In genomic region chr1:234213576-234214128, GRCh38 we compare ENCODE assay signal across 8 cellular contexts.
A peak's percentile ranks its signal among the peaks of the same experiment; 100 is the strongest.
DNase-seq lines count a peak whose midpoint lies in the region; ATAC-seq and TF ChIP-seq lines count a peak whose summit lies in the region.

No MANE protein-coding gene starts in this region.

- no peaks in the 10 kb centered on the region for H3K36me3 ChIP-seq in HAP-1 (replicated peaks)
- H3K36me3 ChIP-seq in Peyer's patch = no peaks in the 10 kb centered on the region
- H3K36me3 ChIP-seq in gastroesophageal sphincter = no peaks in the 10 kb centered on the region
- H3K36me3 ChIP-seq in skeletal muscle tissue (ENCODE audit: control insufficient read depth in 3 of 3, insufficient read depth in 3 of 3, low read length in 3 of 3) = no peaks in the 10 kb centered on the region
- H3K36me3 ChIP-seq in OCI-LY7 (ENCODE audit: insufficient read depth, low read length) = no peaks in the 10 kb centered on the region

- H3K4me1 ChIP-seq in HAP-1 (no peaks in the 10 kb centered on the region), Peyer's patch (peaks cover 0 to 12% (median 3%) of the 10 kb centered on the region in 4 donors), gastroesophageal sphincter (peaks cover 0 to 17% (median 0%) of the 10 kb centered on the region in 3 donors), skeletal muscle tissue (ENCODE audit: control insufficient read depth in 3 of 3, insufficient read depth in 3 of 3, low read length in 3 of 3) (peaks cover 3 to 13% (median 6%) of the 10 kb centered on the region in 3 donors), OCI-LY7 (ENCODE audit: insufficient read depth, low read length, poor library complexity, severe bottlenecking) (no peaks in the 10 kb centered on the region)

- H3K9me2 ChIP-seq in OCI-LY7 (ENCODE audit: insufficient read depth, low read length) = no peaks in the 10 kb centered on the region

- peak; percentile 10 for ATAC-seq in gastroesophageal sphincter

- H3K79me2 ChIP-seq in OCI-LY7 (ENCODE audit: insufficient read depth, low read depth, low read length) = no peaks in the 10 kb centered on the region

- no peak for TF ChIP-seq POLR2A in Peyer's patch (IDR thresholded peaks at IDR 0.05)
- no peak for TF ChIP-seq POLR2A in gastroesophageal sphincter (IDR thresholded peaks at IDR 0.05)

- no peak overlapping the region for H3K27ac ChIP-seq in Peyer's patch
- no peak overlapping the region for H3K27ac ChIP-seq in gastroesophageal sphincter
- H3K27ac ChIP-seq in skeletal muscle tissue (ENCODE audit: low read depth, low read length) = no peak overlapping the region
- H3K27ac ChIP-seq in OCI-LY7 (ENCODE audit: low read depth, low read length, poor library complexity, severe bottlenecking) = no peak overlapping the region

- DNase-seq in HAP-1 (ENCODE audit: low spot score in 2 of 2) (no peak), Peyer's patch (no peak), GM19238 (ENCODE audit: insufficient read length, low spot score) (no peak), OCI-LY7 (ENCODE audit: low spot score) (no peak), NCI-H2171 (lab: John Stamatoyannopoulos, UW) (no peak), HCEC 1CT (no peak)

- POLR2A ChIA-PET in OCI-LY7 (lab: Charles Lee) = no interaction called here

- no TSS peak for BruUV-seq in OCI-LY7 (replicated peaks; lab: Mats Ljungman, UMichigan)

- TF ChIP-seq CTCF in Peyer's patch (IDR thresholded peaks at IDR 0.05) (no peak), gastroesophageal sphincter (IDR thresholded peaks at IDR 0.05) (no peak), OCI-LY7 (conservative IDR thresholded peaks at IDR 0.05; ENCODE audit: low read length) (no peak)

- in situ Hi-C loops in HAP-1 (cut with MboI; ENCODE audit: low sequenced_read_pairs) = no loop called here

- no peak overlapping the region for H3K4me2 ChIP-seq in OCI-LY7 (ENCODE audit: low read length)

- WGBS in gastroesophageal sphincter (ENCODE audit: low coverage in 1 of 2), 2 donors = 30 to 40% methylated on average over 2 to 7 of the region's 9 CpGs

- peak overlapping the region in 1 of 3 donors; percentile 62 for H3K9ac ChIP-seq in skeletal muscle tissue (ENCODE audit: low read depth in 1 of 3, low read length in 3 of 3)

- H3K9me3 ChIP-seq in HAP-1 (no peaks in the 10 kb centered on the region), Peyer's patch (no peaks in the 10 kb centered on the region), gastroesophageal sphincter (no peaks in the 10 kb centered on the region), skeletal muscle tissue (ENCODE audit: control insufficient read depth in 3 of 3, low read length in 3 of 3) (no peaks in the 10 kb centered on the region), OCI-LY7 (ENCODE audit: low read length) (no peaks in the 10 kb centered on the region)

- H2AFZ ChIP-seq in OCI-LY7 (ENCODE audit: low read length) = no peak overlapping the region

- H3K27me3 ChIP-seq in HAP-1 (ENCODE audit: low read depth) (peaks cover 26% of the 10 kb centered on the region), Peyer's patch (peaks cover 0 to 16% of the 10 kb centered on the region in 2 donors), gastroesophageal sphincter (peaks cover 61% of the 10 kb centered on the region), skeletal muscle tissue (ENCODE audit: control insufficient read depth in 3 of 3, insufficient read depth in 3 of 3, low read length in 3 of 3) (peaks cover 13 to 23% (median 14%) of the 10 kb centered on the region in 3 donors)

- H3K4me3 ChIP-seq in HAP-1 (peak overlapping the region; percentile 21), Peyer's patch (peak overlapping the region in 3 of 4 donors; percentile 33 to 50 (median 36)), gastroesophageal sphincter (peak overlapping the region in 1 of 2 donors; percentile 45), skeletal muscle tissue (ENCODE audit: low read length in 3 of 3) (peak overlapping the region; percentile 43 to 67 (median 66)), OCI-LY7 (ENCODE audit: low read depth, low read length, poor library complexity, severe bottlenecking) (no peak overlapping the region)

- intact Hi-C loops in OCI-LY7 (cut with micrococcal nuclease; ENCODE audit: unreplicated experiment) = no loop called here

- CTCF ChIA-PET in OCI-LY7 (lab: Charles Lee; ENCODE audit: unreplicated experiment) = interaction anchor here (0.7 kb wide), 1 partner anchor 22 kb away, joined by 3 read pairs; no protein-coding TSS in a partner anchor

- H4K20me1 ChIP-seq in OCI-LY7 (ENCODE audit: insufficient read depth, low read length) = no peaks in the 10 kb centered on the region

- no peak for TF ChIP-seq EP300 in gastroesophageal sphincter (IDR thresholded peaks at IDR 0.05)
